8 cellular contexts compared by ENCODE assay signal in genomic region chr18:48975817-48976649, GRCh38. TPM values are rescaled to one million over a fixed set of nuclear protein-coding genes. Genes with fewer than 3 reads are reported as not detected.
A peak's percentile ranks its signal among the peaks of the same experiment; 100 is the strongest.
DNase-seq lines count a peak whose midpoint lies in the region; ATAC-seq and TF ChIP-seq lines count a peak whose summit lies in the region.

No MANE protein-coding gene starts in this region.

- peak overlapping the region; percentile 69 for H3K4me3 ChIP-seq in fibroblast of the aortic adventitia (ENCODE audit: low read depth, low read length)

- no peaks in the 10 kb centered on the region for H3K36me3 Mint-ChIP-seq in activated T-cell treated with anti-CD3 and anti-CD28 coated beads, Interleukin-2, amount 50 U/mL, for 4 hours (ENCODE audit: insufficient read depth)
- no peaks in the 10 kb centered on the region for H3K36me3 Mint-ChIP-seq in type B pancreatic cell

- H3K4me3 Mint-ChIP-seq in activated T-cell treated with anti-CD3 and anti-CD28 coated beads, Interleukin-2, amount 50 U/mL, for 4 hours: peak overlapping the region; percentile 76
- H3K4me3 Mint-ChIP-seq in type B pancreatic cell: peak overlapping the region; percentile 88

- ATAC-seq in HG02885 (IDR thresholded peaks at IDR 0.05; ENCODE audit: poor library complexity, unreplicated experiment): peak; percentile 73
- peak; percentile 89 to 90 for ATAC-seq in activated T-cell treated with anti-CD3 and anti-CD28 coated beads, Interleukin-2, amount 50 U/mL, for 4 hours

- peaks cover 16% of the 10 kb centered on the region for H3K27me3 Mint-ChIP-seq in activated T-cell treated with anti-CD3 and anti-CD28 coated beads, Interleukin-2, amount 50 U/mL, for 4 hours (ENCODE audit: low read depth)
- peaks cover 6% of the 10 kb centered on the region for H3K27me3 Mint-ChIP-seq in type B pancreatic cell

- TF ChIP-seq CTCF in fibroblast of the aortic adventitia (IDR thresholded peaks at IDR 0.05; ENCODE audit: insufficient read depth, low read length) (no peak), type B pancreatic cell (conservative IDR thresholded peaks at IDR 0.05) (no peak)

- H3K4me1 Mint-ChIP-seq in activated T-cell treated with anti-CD3 and anti-CD28 coated beads, Interleukin-2, amount 50 U/mL, for 4 hours (ENCODE audit: low read depth): peaks cover 9% of the 10 kb centered on the region
- peaks cover 26% of the 10 kb centered on the region for H3K4me1 Mint-ChIP-seq in type B pancreatic cell (ENCODE audit: unreplicated experiment)

- DNase-seq in NCI-H1417 (lab: John Stamatoyannopoulos, UW) (peak; percentile 50 to 88 (median 87)), NCI-H1417 treated with DMSO at 0.1 percent for 48 hours (lab: John Stamatoyannopoulos, UW) (no peak), NCI-H774 (lab: John Stamatoyannopoulos, UW) (peak; percentile 80), fibroblast of the aortic adventitia (ENCODE audit: low read depth) (peak; percentile 46), occipital lobe (lab: John Stamatoyannopoulos, UW) (peak; percentile 30), type B pancreatic cell (ENCODE audit: extremely low spot score, unreplicated experiment) (no peak)
- peak; percentile 57 for DNase-seq in activated T-cell treated with anti-CD3 and anti-CD28 coated beads, Interleukin-2, amount 50 U/mL, for 4 hours

- H3K9me3 Mint-ChIP-seq in activated T-cell treated with anti-CD3 and anti-CD28 coated beads, Interleukin-2, amount 50 U/mL, for 4 hours: no peaks in the 10 kb centered on the region
- no peaks in the 10 kb centered on the region for H3K9me3 Mint-ChIP-seq in type B pancreatic cell

- peak overlapping the region; percentile 66 for H3K27ac Mint-ChIP-seq in type B pancreatic cell

RNA-seq across cellular contexts. Expression of gene SMAD7, which starts 25.3 kb away (rescaled TPM):
- total RNA-seq in activated T-cell treated with anti-CD3 and anti-CD28 coated beads, Interleukin-2, amount 50 U/mL, for 4 hours: 10 to 100 TPM in 1 of 3 donors, 1 to 10 TPM in 2; 8.0 to 13.6 (median 9.6) TPM
- total RNA-seq in fibroblast of the aortic adventitia (ENCODE audit: low replicate concordance): 10.5 and 27.2 TPM in 2 replicates
- total RNA-seq in occipital lobe: 18.7 TPM
- total RNA-seq in type B pancreatic cell (ENCODE audit: low replicate concordance): 17.8 and 30.9 TPM in 2 replicates

Comparison
In these comparisons a context has a peak if more than half of its experiments do, and no peak if none do; other contexts are left out.
1. DNase-seq: peak in NCI-H1417 (3 of 3), NCI-H774 (single experiment), activated T-cell treated with anti-CD3 and anti-CD28 coated beads, Interleukin-2, amount 50 U/mL, for 4 hours (single experiment), fibroblast of the aortic adventitia (single experiment) and occipital lobe (single experiment); none in NCI-H1417 treated with DMSO at 0.1 percent for 48 hours (single experiment) and type B pancreatic cell (single experiment).